In genomic region chr6:100880901-100881706, GRCh38 we compare ENCODE assay signal across 8 cellular contexts. TPM values are rescaled to one million over a fixed set of nuclear protein-coding genes. Genes with fewer than 3 reads are reported as not detected.
DNase-seq lines count a peak whose midpoint lies in the region; ATAC-seq and TF ChIP-seq lines count a peak whose summit lies in the region.

TSS of gene ASCC3 (minus strand) at chr6:100881329. CDS start at chr6:100867997, 13,332 bp downstream.

- DNase-seq in DND-41 (peak; percentile 94), KG1 (lab: John Stamatoyannopoulos, UW) (peak; percentile 66), RKO (ENCODE audit: low spot score) (peak; percentile 94), activated T-helper 1 cell treated with Interleukin-2 at 50 U/mL for 16 hours (ENCODE audit: low read depth) (peak; percentile 80), fibroblast of gingiva (ENCODE audit: low read depth) (peak; percentile 91)
- DNase-seq in naive thymus-derived CD8-positive, alpha-beta T cell = peak; percentile 79 to 90 (median 86)
- DNase-seq in stimulated activated naive B cell treated with anti-CD40 and anti-IgM and Interleukin-4, amounts not matched to agents 10 μg/mL and 1 μg/mL and 100 μg/mL, for 72 hours = peak; percentile 89

- peaks cover 0 to 2% (median 0%) of the 10 kb centered on the region in 9 donors for H3K9me3 Mint-ChIP-seq in naive thymus-derived CD8-positive, alpha-beta T cell
- H3K9me3 Mint-ChIP-seq in stimulated activated naive B cell treated with anti-CD40 and anti-IgM and Interleukin-4, amounts not matched to agents 10 μg/mL and 1 μg/mL and 100 μg/mL, for 72 hours = no peaks in the 10 kb centered on the region

- H3K9ac ChIP-seq in DND-41 (ENCODE audit: low read depth, low read length) = peak within 1 kb of the TSS; percentile 93

- H3K4me3 Mint-ChIP-seq in naive thymus-derived CD8-positive, alpha-beta T cell = peak within 1 kb of the TSS; percentile 97 to 100 (median 100)
- peak within 1 kb of the TSS; percentile 100 for H3K4me3 Mint-ChIP-seq in stimulated activated naive B cell treated with anti-CD40 and anti-IgM and Interleukin-4, amounts not matched to agents 10 μg/mL and 1 μg/mL and 100 μg/mL, for 72 hours

- H3K4me1 Mint-ChIP-seq in naive thymus-derived CD8-positive, alpha-beta T cell = peaks cover 13 to 56% (median 50%) of the 10 kb centered on the region in 4 donors
- H3K4me1 Mint-ChIP-seq in stimulated activated naive B cell treated with anti-CD40 and anti-IgM and Interleukin-4, amounts not matched to agents 10 μg/mL and 1 μg/mL and 100 μg/mL, for 72 hours = peaks cover 19 to 34% of the 10 kb centered on the region in 2 donors

- peak within 1 kb of the TSS; percentile 94 to 100 (median 99) for H3K27ac Mint-ChIP-seq in naive thymus-derived CD8-positive, alpha-beta T cell
- H3K27ac Mint-ChIP-seq in stimulated activated naive B cell treated with anti-CD40 and anti-IgM and Interleukin-4, amounts not matched to agents 10 μg/mL and 1 μg/mL and 100 μg/mL, for 72 hours = peak within 1 kb of the TSS; percentile 100

- H3K4me2 ChIP-seq in DND-41 (ENCODE audit: insufficient read depth, low read length) = peak within 1 kb of the TSS; percentile 67

- H2AFZ ChIP-seq in DND-41 (ENCODE audit: low read depth, low read length) = peak within 1 kb of the TSS; percentile 85

- peak; percentile 93 for ATAC-seq in DND-41 (ENCODE audit: insufficient read depth, low read depth)
- ATAC-seq in GM21737 (IDR thresholded peaks at IDR 0.05; ENCODE audit: unreplicated experiment) = peak; percentile 99
- peak; percentile 94 to 95 for ATAC-seq in naive thymus-derived CD8-positive, alpha-beta T cell
- peak; percentile 96 to 98 for ATAC-seq in stimulated activated naive B cell treated with anti-CD40 and anti-IgM and Interleukin-4, amounts not matched to agents 10 μg/mL and 1 μg/mL and 100 μg/mL, for 72 hours (replicated peaks)

- H3K36me3 ChIP-seq in DND-41 (ENCODE audit: insufficient read depth, low read length) = peaks cover 3% of the 10 kb centered on the region

- peak within 1 kb of the TSS; percentile 94 for H3K27ac ChIP-seq in DND-41 (ENCODE audit: low read length)

- H3K27me3 Mint-ChIP-seq in naive thymus-derived CD8-positive, alpha-beta T cell = peaks cover 0 to 3% (median 0%) of the 10 kb centered on the region in 5 donors
- no peaks in the 10 kb centered on the region for H3K27me3 Mint-ChIP-seq in stimulated activated naive B cell treated with anti-CD40 and anti-IgM and Interleukin-4, amounts not matched to agents 10 μg/mL and 1 μg/mL and 100 μg/mL, for 72 hours

- POLR2A ChIA-PET in naive thymus-derived CD8-positive, alpha-beta T cell (lab: Charles Lee) = interaction anchor here (1.1 to 1.3 kb wide), 2 partner anchors 1312 to 1457 kb away, joined by 3 to 4 read pairs; partner anchors contain the start of gene CCNC

- H4K20me1 ChIP-seq in DND-41 (ENCODE audit: insufficient read depth, low read length) = peaks cover 9% of the 10 kb centered on the region; the same call in 1 of the 2 replicates

- H3K9me3 ChIP-seq in DND-41 (ENCODE audit: insufficient read depth, low read length, severe bottlenecking) = no peaks in the 10 kb centered on the region

- H3K79me2 ChIP-seq in DND-41 (ENCODE audit: insufficient read depth, low read length) = peaks cover 60% of the 10 kb centered on the region

- H3K4me1 ChIP-seq in DND-41 (ENCODE audit: insufficient read depth, low read length) = peaks cover 40% of the 10 kb centered on the region

- no peaks in the 10 kb centered on the region for H3K27me3 ChIP-seq in DND-41 (ENCODE audit: insufficient read depth, low read length, poor library complexity)

- H3K36me3 Mint-ChIP-seq in naive thymus-derived CD8-positive, alpha-beta T cell = no peaks in the 10 kb centered on the region
- peaks cover 2 to 4% of the 10 kb centered on the region in 2 donors for H3K36me3 Mint-ChIP-seq in stimulated activated naive B cell treated with anti-CD40 and anti-IgM and Interleukin-4, amounts not matched to agents 10 μg/mL and 1 μg/mL and 100 μg/mL, for 72 hours

- peak within 1 kb of the TSS; percentile 79 to 93 for H3K4me3 ChIP-seq in DND-41 (ENCODE audit: low read depth in 1 of 2, low read length in 2 of 2)

- TF ChIP-seq CTCF in DND-41 (IDR thresholded peaks at IDR 0.05; ENCODE audit: borderline replicate concordance, extremely low read depth, low read length, poor library complexity, severe bottlenecking) = no peak

RNA-seq across cellular contexts. Expression of gene ASCC3, which starts in this region (rescaled TPM):
- 10 to 100 TPM; 41.4 to 42.3 TPM for total RNA-seq in naive thymus-derived CD8-positive, alpha-beta T cell
- polyA plus RNA-seq in naive thymus-derived CD8-positive, alpha-beta T cell = 10 to 100 TPM; 18.0 to 24.6 (median 22.2) TPM

Comparison
In these comparisons a context has a peak if more than half of its experiments do, and no peak if none do; other contexts are left out.
1. Peak in every context shown above with its lines: DNase-seq, ATAC-seq, H3K4me3 ChIP-seq and H3K27ac ChIP-seq.